1 cellular context compared by ENCODE assay signal in the genomic region with DNA sequence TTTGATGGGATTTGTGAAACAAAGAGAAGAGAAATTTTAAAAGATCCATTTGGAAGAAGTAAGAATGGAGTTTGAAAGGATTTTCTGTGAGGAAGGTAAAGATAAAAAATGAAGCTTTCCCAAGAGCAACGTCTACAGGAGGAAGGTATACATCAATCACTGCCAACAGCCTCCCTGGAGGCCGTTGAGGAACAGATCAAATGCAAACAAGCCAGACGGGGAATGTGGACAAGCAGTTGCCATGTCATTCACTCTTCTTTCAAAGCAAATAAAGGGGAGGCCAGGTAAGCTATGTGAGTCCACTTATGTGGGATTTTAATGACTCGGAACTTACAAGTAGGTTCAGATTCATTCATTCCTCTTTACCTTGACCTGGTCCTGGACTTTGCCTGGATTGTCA.
TF ChIP-seq lines count a peak whose summit lies in the region.

No MANE protein-coding gene starts in this region.

TF ChIP-seq in GM23338, 12 proteins besides CTCF, POLR2A, EP300 and RAD21 (continued from another document):
- TF ChIP-seq, protein P1, sequence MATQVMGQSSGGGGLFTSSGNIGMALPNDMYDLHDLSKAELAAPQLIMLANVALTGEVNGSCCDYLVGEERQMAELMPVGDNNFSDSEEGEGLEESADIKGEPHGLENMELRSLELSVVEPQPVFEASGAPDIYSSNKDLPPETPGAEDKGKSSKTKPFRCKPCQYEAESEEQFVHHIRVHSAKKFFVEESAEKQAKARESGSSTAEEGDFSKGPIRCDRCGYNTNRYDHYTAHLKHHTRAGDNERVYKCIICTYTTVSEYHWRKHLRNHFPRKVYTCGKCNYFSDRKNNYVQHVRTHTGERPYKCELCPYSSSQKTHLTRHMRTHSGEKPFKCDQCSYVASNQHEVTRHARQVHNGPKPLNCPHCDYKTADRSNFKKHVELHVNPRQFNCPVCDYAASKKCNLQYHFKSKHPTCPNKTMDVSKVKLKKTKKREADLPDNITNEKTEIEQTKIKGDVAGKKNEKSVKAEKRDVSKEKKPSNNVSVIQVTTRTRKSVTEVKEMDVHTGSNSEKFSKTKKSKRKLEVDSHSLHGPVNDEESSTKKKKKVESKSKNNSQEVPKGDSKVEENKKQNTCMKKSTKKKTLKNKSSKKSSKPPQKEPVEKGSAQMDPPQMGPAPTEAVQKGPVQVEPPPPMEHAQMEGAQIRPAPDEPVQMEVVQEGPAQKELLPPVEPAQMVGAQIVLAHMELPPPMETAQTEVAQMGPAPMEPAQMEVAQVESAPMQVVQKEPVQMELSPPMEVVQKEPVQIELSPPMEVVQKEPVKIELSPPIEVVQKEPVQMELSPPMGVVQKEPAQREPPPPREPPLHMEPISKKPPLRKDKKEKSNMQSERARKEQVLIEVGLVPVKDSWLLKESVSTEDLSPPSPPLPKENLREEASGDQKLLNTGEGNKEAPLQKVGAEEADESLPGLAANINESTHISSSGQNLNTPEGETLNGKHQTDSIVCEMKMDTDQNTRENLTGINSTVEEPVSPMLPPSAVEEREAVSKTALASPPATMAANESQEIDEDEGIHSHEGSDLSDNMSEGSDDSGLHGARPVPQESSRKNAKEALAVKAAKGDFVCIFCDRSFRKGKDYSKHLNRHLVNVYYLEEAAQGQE (IDR thresholded peaks at IDR 0.05; ENCODE audit: unreplicated experiment) = no peak
- no peak for TF ChIP-seq ZNF331 (CRISPR knock-in tag; IDR thresholded peaks at IDR 0.05; ENCODE audit: low read depth)
